In genomic region chr20:49318091-49318429, GRCh38 we compare ENCODE assay signal across 9 cellular contexts. TPM values are rescaled to one million over a fixed set of nuclear protein-coding genes. Genes with fewer than 3 reads are reported as not detected.
DNase-seq lines count a peak whose midpoint lies in the region; ATAC-seq and TF ChIP-seq lines count a peak whose summit lies in the region.
"Had no signal": no experiment of that assay in that cellular context is flagged by ENCODE, and none has a peak within 500 bp of the region (broad histone marks: within the 10 kb centered on the region; RNA-seq: fewer than 3 reads in every experiment).

No MANE protein-coding gene starts in this region.

- POLR2A ChIA-PET in RWPE1 (lab: Yijun Ruan, JAX; ENCODE audit: low non-redundant PET), result no interaction called here

- peaks cover 0 to 4% (median 0%) of the 10 kb centered on the region in 11 donors for H3K9me3 ChIP-seq in heart right ventricle

- peak overlapping the region; percentile 77 for H3K4me3 Mint-ChIP-seq in nephron progenitor cell

- H3K27me3 ChIP-seq in heart right ventricle (peaks cover 0 to 82% (median 57%) of the 10 kb centered on the region in 7 donors), dorsolateral prefrontal cortex (peaks cover 0 to 32% (median 4%) of the 10 kb centered on the region in 45 donors)

- peaks cover 97% of the 10 kb centered on the region for H3K27me3 Mint-ChIP-seq in nephron progenitor cell (ENCODE audit: low read depth, poor library complexity)

- intact Hi-C loops in heart right ventricle (cut with DNase I), result no loop called here
- intact Hi-C loops in left ventricle myocardium superior (cut with micrococcal nuclease), result no loop called here
- intact Hi-C loops in dorsolateral prefrontal cortex (cut with DNase I), result no loop called here

- 5% methylated on average over 20 to 23 of the region's 23 CpGs for WGBS in heart right ventricle, 2 donors
- 4% methylated on average over 23 of the region's 23 CpGs for WGBS in urinary bladder

- DNase-seq in heart right ventricle (no peak), left ventricle myocardium superior (no peak), dorsolateral prefrontal cortex (peak in 1 of 10 donors; percentile 35), nephron progenitor cell (no peak), DMS79 (lab: John Stamatoyannopoulos, UW) (no peak), RWPE1 (ENCODE audit: low spot score) (no peak)

- H3K36me3 Mint-ChIP-seq in nephron progenitor cell (ENCODE audit: low read depth), result no peaks in the 10 kb centered on the region

- CTCF ChIA-PET in RWPE1 (lab: Yijun Ruan, JAX), result interaction anchor here (0.6 to 1.3 kb wide), 6 partner anchors 8 to 368 kb away, joined by 3 to 6 read pairs (median 4); no protein-coding TSS in a partner anchor

- H3K36me3 ChIP-seq in heart right ventricle, result no peaks in the 10 kb centered on the region
- H3K36me3 ChIP-seq in urinary bladder (ENCODE audit: insufficient read depth), result no peaks in the 10 kb centered on the region

- peaks cover 8% of the 10 kb centered on the region for H3K4me1 Mint-ChIP-seq in nephron progenitor cell

- H3K4me3 ChIP-seq in heart right ventricle, result peak overlapping the region; percentile 10 to 50 (median 38)
- peak overlapping the region; percentile 27 to 78 (median 63) for H3K4me3 ChIP-seq in dorsolateral prefrontal cortex
- peak overlapping the region; percentile 6 for H3K4me3 ChIP-seq in urinary bladder (ENCODE audit: low read depth, low read length)

- TF ChIP-seq CTCF in heart right ventricle (IDR thresholded peaks at IDR 0.05), result no peak
- no peak for TF ChIP-seq CTCF in dorsolateral prefrontal cortex (IDR thresholded peaks at IDR 0.05 in 54 of 56, conservative IDR thresholded peaks at IDR 0.05 in 2 of 56; ENCODE audit: low read depth in 1 of 56, partially characterized antibody in 56 of 56)
- no peak for TF ChIP-seq CTCF in nephron progenitor cell (IDR thresholded peaks at IDR 0.05)
- TF ChIP-seq CTCF in RWPE1 (conservative IDR thresholded peaks at IDR 0.05; ENCODE audit: low read depth), result no peak

- H3K27ac ChIP-seq in heart right ventricle, result no peak overlapping the region
- peak overlapping the region in 3 of 59 donors; percentile 52 to 64 (median 57) for H3K27ac ChIP-seq in dorsolateral prefrontal cortex
- no peak overlapping the region for H3K27ac ChIP-seq in urinary bladder (ENCODE audit: low read depth)
- H3K27ac ChIP-seq in RWPE1, result no peak overlapping the region
- H3K27ac ChIP-seq: HL-60 had no signal

- H3K4me1 ChIP-seq in heart right ventricle, result peaks cover 10 to 21% (median 14%) of the 10 kb centered on the region in 9 donors
- no peaks in the 10 kb centered on the region for H3K4me1 ChIP-seq in urinary bladder (ENCODE audit: insufficient read depth)

- H3K9me3 Mint-ChIP-seq in nephron progenitor cell, result peaks cover 20% of the 10 kb centered on the region

- ATAC-seq in heart right ventricle (peak in 1 of 8 donors; percentile 22), left ventricle myocardium superior (no peak), GM21423 (IDR thresholded peaks at IDR 0.05; ENCODE audit: unreplicated experiment) (no peak)

- H3K27ac Mint-ChIP-seq in nephron progenitor cell, result no peak overlapping the region

RNA-seq across cellular contexts. Expression of gene ZNFX1, which starts 40.2 kb away (rescaled TPM):
- 10 to 100 TPM; 18.9 to 49.5 (median 24.8) TPM for total RNA-seq in heart right ventricle
- 1 to 10 TPM; 7.8 to 8.5 TPM for polyA plus RNA-seq in heart right ventricle
- 20.6 TPM for total RNA-seq in left ventricle myocardium superior
- total RNA-seq in dorsolateral prefrontal cortex, result 10 to 100 TPM; 21.0 to 37.9 (median 26.1) TPM
- total RNA-seq in urinary bladder, result 22.2 TPM
- polyA plus RNA-seq in urinary bladder, result 17.2 TPM

Comparison
In these comparisons a context has a peak if more than half of its experiments do, and no peak if none do; other contexts are left out.
1. H3K4me3 ChIP-seq: peak in every context shown above with its lines; median percentile 63 in dorsolateral prefrontal cortex; 38 in heart right ventricle; 6 in urinary bladder.